27 cellular contexts compared by ENCODE assay signal in genomic region chr10:27534341-27534740, GRCh38.
"Had no signal": no experiment of that assay in that cellular context is flagged by ENCODE, and none has a peak within 500 bp of the region (broad histone marks: within the 10 kb centered on the region; RNA-seq: fewer than 3 reads in every experiment).

No MANE protein-coding gene starts in this region.

- H3K4me3 ChIP-seq: ascending aorta, cardiac muscle cell, MG63 had no signal

- ATAC-seq: activated CD8-positive, alpha-beta T cell treated with anti-CD3 and anti-CD28 coated beads for 36 hours; activated T-cell treated with anti-CD3 and anti-CD28 coated beads, Interleukin-2, amount 50 U/mL, for 72 hours; activated T-helper 17 cell treated with anti-CD3 and anti-CD28 coated beads, Interleukin-2, amount 50 U/mL, for 72 hours; Panc1; SK-N-SH treated with all-trans-retinoic acid at 6 μM for 48 hours; T-cell; T-helper 17 cell had no signal

- H3K36me3 ChIP-seq: WERI-Rb-1 had no signal

- DNase-seq: activated CD4-positive, alpha-beta T cell treated with anti-CD3 and anti-CD28 coated beads, Interleukin-2, amount 10 ng/mL, durations not matched to agents 24 days and 14 days; activated CD4-positive, alpha-beta T cell treated with anti-CD3 and anti-CD28 coated beads, Interleukin-2, amount 50 U/mL, for 4 hours; activated CD8-positive, alpha-beta T cell treated with anti-CD3 and anti-CD28 coated beads for 36 hours; activated effector memory CD4-positive, alpha-beta T cell treated with anti-CD3 and anti-CD28 coated beads, Interleukin-2, amount 50 U/mL, for 16 hours; activated naive CD4-positive, alpha-beta T cell; activated naive CD8-positive, alpha-beta T cell treated with anti-CD3 and anti-CD28 coated beads, Interleukin-2, amount 10 ng/mL, durations not matched to agents 7 days and 5 days; activated T-cell treated with anti-CD3 and anti-CD28 coated beads, Interleukin-2, amount 50 U/mL, for 1 hour; activated T-cell treated with anti-CD3 and anti-CD28 coated beads, Interleukin-2, amount 50 U/mL, for 72 hours; amygdala; MG63; NCI-H1048; NCI-H1105 treated with DMSO at 0.1 percent for 48 hours; NCI-H1436; NCI-H1694; NCI-H1930; NCI-H2081 treated with DMSO at 0.1 percent for 48 hours; NCI-H524; NCI-H69; SHP77 treated with DMSO at 0.1 percent for 48 hours; T-cell; T-helper 17 cell; WERI-Rb-1 had no signal

- H3K4me1 ChIP-seq: ascending aorta had no signal

- H3K9me3 ChIP-seq: ascending aorta, MG63 had no signal

- H3K27ac ChIP-seq: ascending aorta, cardiac muscle cell, WERI-Rb-1 had no signal

- H3K27me3 ChIP-seq: ascending aorta, cardiac muscle cell, MG63 had no signal
